Comparison of ENCODE assay signal across 8 cellular contexts in genomic region chr10:47557625-47558024, GRCh38. TPM values are rescaled to one million over a fixed set of nuclear protein-coding genes. Genes with fewer than 3 reads are reported as not detected.
DNase-seq lines count a peak whose midpoint lies in the region; ATAC-seq and TF ChIP-seq lines count a peak whose summit lies in the region.
"Not testable (repeated sequence)": the region's sequence is repeated elsewhere in the genome, so short reads cannot be mapped to it uniquely, and the experiment has no call there.

No MANE protein-coding gene starts in this region.

- peak overlapping the region; percentile 72 to 95 (median 87) for H3K27ac Mint-ChIP-seq in CD14-positive monocyte
- not testable (repeated sequence) for H3K27ac Mint-ChIP-seq in activated T-helper 17 cell treated with anti-CD3 and anti-CD28 coated beads, Interleukin-2, amount 50 U/mL, for 72 hours

- H3K4me3 ChIP-seq in OCI-LY3 (ENCODE audit: low read length); smooth muscle cell: not testable (repeated sequence)

- not testable (repeated sequence) for H3K36me3 ChIP-seq in OCI-LY3 (replicated peaks; ENCODE audit: low read depth, low read length); smooth muscle cell (ENCODE audit: low read depth)

- H3K9me3 Mint-ChIP-seq in CD14-positive monocyte; activated T-helper 17 cell treated with anti-CD3 and anti-CD28 coated beads, Interleukin-2, amount 50 U/mL, for 72 hours: not testable (repeated sequence)

- not testable (repeated sequence) for H3K9me3 ChIP-seq in OCI-LY3 (ENCODE audit: insufficient read depth, low read length); smooth muscle cell (replicated peaks; ENCODE audit: low read depth)

- H3K9ac ChIP-seq in OCI-LY3 (ENCODE audit: low read length) = not testable (repeated sequence)
- H3K9ac ChIP-seq in smooth muscle cell (ENCODE audit: low read depth) = peak overlapping the region; percentile 57

- H3K27me3 Mint-ChIP-seq in CD14-positive monocyte (ENCODE audit: low read depth in 3 of 3); activated T-helper 17 cell treated with anti-CD3 and anti-CD28 coated beads, Interleukin-2, amount 50 U/mL, for 72 hours: not testable (repeated sequence)

- not testable (repeated sequence) for H3K36me3 Mint-ChIP-seq in CD14-positive monocyte; activated T-helper 17 cell treated with anti-CD3 and anti-CD28 coated beads, Interleukin-2, amount 50 U/mL, for 72 hours (ENCODE audit: low read depth)

- intact Hi-C loops in CD14-positive monocyte (cut with micrococcal nuclease) = not testable (repeated sequence)

- not testable (repeated sequence) for H2AFZ ChIP-seq in OCI-LY3 (ENCODE audit: low read depth, low read length); smooth muscle cell (ENCODE audit: low read depth)

- not testable (repeated sequence) for H3F3A ChIP-seq in smooth muscle cell (ENCODE audit: low read depth)

- H3K4me1 ChIP-seq in OCI-LY3 (ENCODE audit: low read length); smooth muscle cell (ENCODE audit: low read depth): not testable (repeated sequence)

- not testable (repeated sequence) for TF ChIP-seq CTCF in CD14-positive monocyte (IDR thresholded peaks at IDR 0.05); OCI-LY3 (IDR thresholded peaks at IDR 0.05; ENCODE audit: low read depth, low read length); smooth muscle cell (IDR thresholded peaks at IDR 0.05; ENCODE audit: borderline replicate concordance, insufficient read depth, poor library complexity, severe bottlenecking)

- ATAC-seq in GM18511 (IDR thresholded peaks at IDR 0.05; ENCODE audit: unreplicated experiment) (peak; percentile 44), HG03108 (IDR thresholded peaks at IDR 0.05; ENCODE audit: unreplicated experiment) (peak; percentile 38)
- ATAC-seq in activated T-helper 17 cell treated with anti-CD3 and anti-CD28 coated beads, Interleukin-2, amount 50 U/mL, for 72 hours (replicated peaks) = peak; percentile 34

- H3K4me1 Mint-ChIP-seq in CD14-positive monocyte = peaks cover 20% of the 10 kb centered on the region
- H3K4me1 Mint-ChIP-seq in activated T-helper 17 cell treated with anti-CD3 and anti-CD28 coated beads, Interleukin-2, amount 50 U/mL, for 72 hours = not testable (repeated sequence)

- not testable (repeated sequence) for H3K79me2 ChIP-seq in OCI-LY3 (ENCODE audit: low read length); smooth muscle cell (ENCODE audit: low read depth)

- H4K20me1 ChIP-seq in OCI-LY3 (ENCODE audit: insufficient read depth, low read length); smooth muscle cell (ENCODE audit: low read depth): not testable (repeated sequence)

- H3K27me3 ChIP-seq in OCI-LY3 (ENCODE audit: low read depth, low read length); smooth muscle cell (ENCODE audit: low read depth): not testable (repeated sequence)

- not testable (repeated sequence) for H3K4me3 Mint-ChIP-seq in CD14-positive monocyte; activated T-helper 17 cell treated with anti-CD3 and anti-CD28 coated beads, Interleukin-2, amount 50 U/mL, for 72 hours

- H3K4me2 ChIP-seq in OCI-LY3 (ENCODE audit: low read length) = peak overlapping the region; percentile 41; the same call in 1 of the 2 replicates
- H3K4me2 ChIP-seq in smooth muscle cell = not testable (repeated sequence)

- H3K27ac ChIP-seq in OCI-LY3 (ENCODE audit: low read length) = not testable (repeated sequence)
- H3K27ac ChIP-seq in epithelial cell of prostate (peak overlapping the region; percentile 86), smooth muscle cell (ENCODE audit: low read depth) (peak overlapping the region; percentile 76)

- not testable (repeated sequence) for DNase-seq in CD14-positive monocyte (ENCODE audit: low spot score); epithelial cell of prostate (ENCODE audit: low read depth, low spot score); smooth muscle cell (lab: John Stamatoyannopoulos, UW; ENCODE audit: unreplicated experiment)
- peak; percentile 74 for DNase-seq in kidney tubule cell (ENCODE audit: low spot score)

RNA-seq across cellular contexts. Expression of gene AGAP9, which starts 34.2 kb away (rescaled TPM):
- polyA plus RNA-seq in CD14-positive monocyte (under 1 TPM in 1 of 2 donors, not detected in 1; 0.24 TPM), smooth muscle cell (2.6 and 5.0 TPM in 2 replicates)
- 1 to 10 TPM; 2.9 to 4.8 TPM for total RNA-seq in activated T-helper 17 cell treated with anti-CD3 and anti-CD28 coated beads, Interleukin-2, amount 50 U/mL, for 72 hours
- 5.3 and 7.9 TPM in 2 replicates for total RNA-seq in smooth muscle cell
